ENCODE assay signal across 1 cellular context in genomic region chr6:146950351-146950835, GRCh38.
A peak's percentile ranks its signal among the peaks of the same experiment; 100 is the strongest.
TF ChIP-seq lines count a peak whose summit lies in the region.

No MANE protein-coding gene starts in this region.

TF ChIP-seq in HepG2, 621 proteins besides CTCF, POLR2A, EP300 and RAD21 (continued from another document):
- TF ChIP-seq ZNF318 (CRISPR knock-in tag; IDR thresholded peaks at IDR 0.05) (no peak), HHEX (CRISPR knock-in tag; IDR thresholded peaks at IDR 0.05) (peak; percentile 85; the same call in 1 of the 2 replicates), ZFX (CRISPR knock-in tag; IDR thresholded peaks at IDR 0.05; ENCODE audit: low read depth) (peak; percentile 22; the same call in 1 of the 2 replicates), SKI (IDR thresholded peaks at IDR 0.05; ENCODE audit: partially characterized antibody) (peak; percentile 85), SOX5 (CRISPR knock-in tag; IDR thresholded peaks at IDR 0.05; ENCODE audit: borderline replicate concordance) (peak; percentile 92), PHF20 (CRISPR knock-in tag; IDR thresholded peaks at IDR 0.05) (peak; percentile 48), SALL2 (CRISPR knock-in tag; IDR thresholded peaks at IDR 0.05) (no peak), ZNF382 (CRISPR knock-in tag; IDR thresholded peaks at IDR 0.05; ENCODE audit: borderline replicate concordance) (no peak), KLF13 (CRISPR knock-in tag; IDR thresholded peaks at IDR 0.05) (no peak), ZNF562 (CRISPR knock-in tag; IDR thresholded peaks at IDR 0.05; ENCODE audit: borderline replicate concordance) (no peak), FOXA3 (CRISPR knock-in tag; IDR thresholded peaks at IDR 0.05) (peak; percentile 76), ZNF670 (CRISPR knock-in tag; IDR thresholded peaks at IDR 0.05; ENCODE audit: borderline replicate concordance) (peak; percentile 74; the same call in 1 of the 2 replicates), ZNF614 (CRISPR knock-in tag; IDR thresholded peaks at IDR 0.05; ENCODE audit: borderline replicate concordance) (peak; percentile 72; the same call in 1 of the 2 replicates), XRCC5 (optimal IDR thresholded peaks at IDR 0.05; ENCODE audit: low read length) (peak; percentile 38), GABPB1 (CRISPR knock-in tag; IDR thresholded peaks at IDR 0.05) (peak; percentile 59; the same call in 1 of the 2 replicates), ELF3 (CRISPR knock-in tag; IDR thresholded peaks at IDR 0.05) (peak; percentile 98), ATF2 (CRISPR knock-in tag; IDR thresholded peaks at IDR 0.05) (peak; percentile 54; the same call in 1 of the 2 replicates), CSRNP1 (CRISPR knock-in tag; IDR thresholded peaks at IDR 0.05) (no peak), KAT8 (CRISPR knock-in tag; IDR thresholded peaks at IDR 0.05) (peak; percentile 60), ZNF101 (CRISPR knock-in tag; IDR thresholded peaks at IDR 0.05; ENCODE audit: borderline replicate concordance, low read depth) (no peak), MEIS1 (CRISPR knock-in tag; IDR thresholded peaks at IDR 0.05; ENCODE audit: borderline replicate concordance) (0 out of 2 replicates have a peak, but pooled peaks have one; percentile 35), MED1 (CRISPR knock-in tag; IDR thresholded peaks at IDR 0.05) (peak; percentile 82; the same call in 1 of the 2 replicates), KLF9 (CRISPR knock-in tag; IDR thresholded peaks at IDR 0.05; ENCODE audit: low read depth) (0 out of 2 replicates have a peak, but pooled peaks have one; percentile 72), ZNF737 (CRISPR knock-in tag; IDR thresholded peaks at IDR 0.05; ENCODE audit: borderline replicate concordance) (peak; percentile 58; the same call in 1 of the 2 replicates)
